Comparison of ENCODE assay signal across 35 cellular contexts in genomic region chr12:97048421-97049035, GRCh38.
DNase-seq lines count a peak whose midpoint lies in the region; ATAC-seq, FAIRE-seq and TF ChIP-seq lines count a peak whose summit lies in the region.
"Had no signal": no experiment of that assay in that cellular context is flagged by ENCODE, and none has a peak within 500 bp of the region (broad histone marks: within the 10 kb centered on the region; RNA-seq: fewer than 3 reads in every experiment).

No MANE protein-coding gene starts in this region.

- FAIRE-seq in K562 (lab: Jason Lieb, UNC): no peak
- FAIRE-seq: bronchial epithelial cell, kidney had no signal

- H2BK120ac ChIP-seq in neuronal stem cell (ENCODE audit: low read depth, low read length): no peak overlapping the region

- ATAC-seq in GM18868 (IDR thresholded peaks at IDR 0.05; ENCODE audit: unreplicated experiment) (peak; percentile 66), K562 (no peak), HG03439 (IDR thresholded peaks at IDR 0.05; ENCODE audit: unreplicated experiment) (no peak), HG02970 (IDR thresholded peaks at IDR 0.05; ENCODE audit: low FRiP score, unreplicated experiment) (no peak)
- ATAC-seq: activated T-cell treated with anti-CD3 and anti-CD28 coated beads, Interleukin-2, amount 50 U/mL, for 72 hours; esophagus mucosa; lower lobe of right lung; mucosa of descending colon; natural killer cell treated with Interleukin-12 subunit alpha and Interleukin-12 subunit beta and Interleukin-15 and Interleukin-18, amount 100 ng/mL, for 72 hours; Right ventricle myocardium inferior; sciatic nerve; stimulated activated effector memory CD8-positive, alpha-beta T cell treated with anti-CD3 and anti-CD28 coated beads, Interleukin-12 subunit alpha, Interleukin-12 subunit beta, amount 100 ng/mL, for 72 hours; upper lobe of right lung had no signal

- intact Hi-C loops in K562 (cut with micrococcal nuclease): no loop called here

- H3K4me3 ChIP-seq in MM.1S (ENCODE audit: low read length): no peak overlapping the region
- H3K4me3 ChIP-seq in K562: no peak overlapping the region
- no peak overlapping the region for H3K4me3 ChIP-seq in neuronal stem cell (ENCODE audit: low read length in 2 of 2)
- H3K4me3 ChIP-seq: lower lobe of right lung, mucosa of descending colon, upper lobe of right lung had no signal

- H2BK12ac ChIP-seq in neuronal stem cell (ENCODE audit: low read length): no peak overlapping the region

- no peaks in the 10 kb centered on the region for H3K9me2 ChIP-seq in MM.1S (replicated peaks; ENCODE audit: insufficient read depth, low read length)

- no peak overlapping the region for H4K8ac ChIP-seq in neuronal stem cell (ENCODE audit: low read depth, low read length)

- CTCF ChIA-PET in K562 (lab: Yijun Ruan, JAX; ENCODE audit: low intra/inter-chr PET ratio): interaction anchor here (0.6 kb wide), 1 partner anchor 16 kb away, joined by 3 read pairs; no protein-coding TSS in a partner anchor

- H3K4ac ChIP-seq in neuronal stem cell (ENCODE audit: low read length): no peak overlapping the region

- H2AK5ac ChIP-seq in neuronal stem cell (ENCODE audit: low read depth, low read length): no peak overlapping the region

- no peak overlapping the region for H4K91ac ChIP-seq in neuronal stem cell (ENCODE audit: low read depth, low read length, poor library complexity)

- H3K79me2 ChIP-seq in MM.1S (ENCODE audit: low read length) (no peaks in the 10 kb centered on the region), K562 (ENCODE audit: control insufficient read depth, insufficient read depth, low read length) (no peaks in the 10 kb centered on the region)

- no peak for TF ChIP-seq EP300 in K562 (IDR thresholded peaks at IDR 0.05; ENCODE audit: low read length)

- no peaks in the 10 kb centered on the region for H3K9me1 ChIP-seq in K562 (ENCODE audit: control insufficient read depth, insufficient read depth, low read length)

- TF ChIP-seq CTCF in MM.1S (IDR thresholded peaks at IDR 0.05; ENCODE audit: low read length) (no peak), K562 (IDR thresholded peaks at IDR 0.05 in 2 of 3, conservative IDR thresholded peaks at IDR 0.05 in 1 of 3; ENCODE audit: insufficient read depth in 2 of 3, low read depth in 1 of 3, low read length in 3 of 3) (no peak)

- peak; percentile 41 for DNase-seq in MM.1S
- DNase-seq in K562 (ENCODE audit: extremely low read depth in 1 of 4, low spot score in 3 of 4): no peak
- no peak for DNase-seq in neuronal stem cell (ENCODE audit: low spot score)
- DNase-seq in NCI-H524 (lab: John Stamatoyannopoulos, UW): no peak
- DNase-seq in AG20443 (ENCODE audit: low spot score): no peak
- DNase-seq: activated B cell treated with CpG ODN at 0.5 μM for 24 hours; activated naive CD4-positive, alpha-beta T cell treated with anti-CD3 and anti-CD28 coated beads for 36 hours; activated T-cell treated with anti-CD3 and anti-CD28 coated beads, Interleukin-2, amount 50 U/mL, for 72 hours; cortex of kidney; DMS79; foreskin fibroblast; GF-D8; H7; head of caudate nucleus; Karpas-422; kidney; lower lobe of right lung; mucosa of descending colon; NCI-H1436; NCI-H2107; NCI-H446 treated with DMSO at 0.1 percent for 48 hours; OCI-M1; stimulated activated CD4-positive, alpha-beta T cell treated with anti-CD3 and anti-CD28 coated beads, Interleukin-4, amount 100 ng/mL, for 24 hours; substantia nigra; T-helper 2 cell; upper lobe of right lung had no signal

- H3K23ac ChIP-seq in neuronal stem cell (ENCODE audit: low read depth, low read length, poor library complexity): no peak overlapping the region

- H3K27me3 ChIP-seq in MM.1S (replicated peaks; ENCODE audit: insufficient read depth, low read length) (no peaks in the 10 kb centered on the region), K562 (ENCODE audit: control insufficient read depth in 2 of 2, insufficient read depth in 2 of 2, low read length in 2 of 2) (no peaks in the 10 kb centered on the region), neuronal stem cell (ENCODE audit: control insufficient read depth in 3 of 3, insufficient read depth in 3 of 3, low read depth in 1 of 3, low read length in 3 of 3) (no peaks in the 10 kb centered on the region)
- H3K27me3 ChIP-seq: upper lobe of right lung had no signal

- TF ChIP-seq RAD21 in K562 (CRISPR knock-in tag; conservative IDR thresholded peaks at IDR 0.05 in 1 of 2, IDR thresholded peaks at IDR 0.05 in 1 of 2): no peak

- H2BK15ac ChIP-seq in neuronal stem cell (ENCODE audit: low read length): no peak overlapping the region

- no peak overlapping the region for H2BK5ac ChIP-seq in neuronal stem cell (ENCODE audit: low read length)

- in situ Hi-C loops in K562 (cut with MboI): no loop called here

- 0% methylated on average over 4 of the region's 4 CpGs for WGBS in K562 (ENCODE audit: insufficient coverage, low coverage, missing lambda C conversion rate)
- no CpG with 5 or more reads among the region's 4 CpGs for WGBS in neuronal stem cell (ENCODE audit: extremely low coverage in 2 of 2, insufficient read length in 2 of 2, insufficient replicate concordance in 1 of 2), 2 donors

- H3K9me3 ChIP-seq in MM.1S (replicated peaks; ENCODE audit: insufficient read depth, low read length): no peaks in the 10 kb centered on the region; the same call in 1 of the 2 replicates
- H3K9me3 ChIP-seq in K562 (replicated peaks; ENCODE audit: control insufficient read depth, insufficient read depth, low read depth, low read length): no peaks in the 10 kb centered on the region
- peaks cover 0 to 5% of the 10 kb centered on the region in 2 donors for H3K9me3 ChIP-seq in neuronal stem cell (replicated peaks in 1 of 2; ENCODE audit: control insufficient read depth in 2 of 2, insufficient read depth in 1 of 2, low read depth in 1 of 2, low read length in 2 of 2)
- H3K9me3 ChIP-seq: lower lobe of right lung, mucosa of descending colon, upper lobe of right lung had no signal

- H3K36me3 ChIP-seq in MM.1S (replicated peaks; ENCODE audit: insufficient read depth, low read length) (no peaks in the 10 kb centered on the region), K562 (ENCODE audit: control insufficient read depth, insufficient read depth, low read length) (no peaks in the 10 kb centered on the region), neuronal stem cell (replicated peaks in 1 of 2; ENCODE audit: control insufficient read depth in 2 of 2, insufficient read depth in 2 of 2, low read length in 2 of 2) (no peaks in the 10 kb centered on the region)
- H3K36me3 ChIP-seq: lower lobe of right lung, upper lobe of right lung had no signal

- H3K4me1 ChIP-seq in MM.1S (ENCODE audit: low read length) (0 out of 2 replicates have a peak, but pooled peaks cover 3% of the 10 kb centered on the region), K562 (replicated peaks in 1 of 2; ENCODE audit: control insufficient read depth in 2 of 2, insufficient read depth in 2 of 2, low read length in 2 of 2) (no peaks in the 10 kb centered on the region), neuronal stem cell (ENCODE audit: control insufficient read depth in 2 of 2, insufficient read depth in 1 of 2, low read depth in 1 of 2, low read length in 2 of 2) (peaks cover 8 to 13% of the 10 kb centered on the region in 2 donors)
- H3K4me1 ChIP-seq: lower lobe of right lung, upper lobe of right lung had no signal

- H3F3A ChIP-seq in MM.1S (ENCODE audit: insufficient read depth, low read length): no peaks in the 10 kb centered on the region

- POLR2A ChIA-PET in K562 (lab: Yijun Ruan, JAX): interaction anchor here (0.8 kb wide), 1 partner anchor 189 kb away, joined by 3 read pairs; no protein-coding TSS in a partner anchor

- BruUV-seq in K562 (replicated peaks; lab: Mats Ljungman, UMichigan): no TSS peak

- H2AFZ ChIP-seq in MM.1S (ENCODE audit: low read length) (peak overlapping the region; percentile 25), K562 (ENCODE audit: low read depth, low read length) (no peak overlapping the region), neuronal stem cell (ENCODE audit: low read length) (peak overlapping the region; percentile 78)

- no peaks in the 10 kb centered on the region for H3K79me1 ChIP-seq in neuronal stem cell (ENCODE audit: low read depth, low read length)

- H3K14ac ChIP-seq in neuronal stem cell (ENCODE audit: low read length): no peak overlapping the region

- H3K9ac ChIP-seq in MM.1S (ENCODE audit: low read length) (no peak overlapping the region), K562 (ENCODE audit: insufficient read depth in 1 of 2, low read depth in 2 of 2, low read length in 2 of 2) (no peak overlapping the region), neuronal stem cell (ENCODE audit: low read depth, low read length, poor library complexity) (no peak overlapping the region)

- no peaks in the 10 kb centered on the region for H4K20me1 ChIP-seq in MM.1S (ENCODE audit: insufficient read depth, low read length)
- no peaks in the 10 kb centered on the region for H4K20me1 ChIP-seq in K562 (replicated peaks; ENCODE audit: control insufficient read depth, insufficient read depth, low read length)

- no peak for TF ChIP-seq POLR2A in K562 (conservative IDR thresholded peaks at IDR 0.05)

- H3K4me2 ChIP-seq in MM.1S (ENCODE audit: low read depth, low read length) (no peak overlapping the region), K562 (ENCODE audit: insufficient read depth, low read length) (no peak overlapping the region), neuronal stem cell (ENCODE audit: insufficient read depth, low read length, poor library complexity, severe bottlenecking) (no peak overlapping the region)

- no peak overlapping the region for H3K18ac ChIP-seq in neuronal stem cell (ENCODE audit: low read length)

- H3K27ac ChIP-seq in MM.1S (ENCODE audit: low read length): no peak overlapping the region
- no peak overlapping the region for H3K27ac ChIP-seq in K562 (ENCODE audit: extremely low read depth, low read depth, low read length)
- no peak overlapping the region for H3K27ac ChIP-seq in neuronal stem cell (replicated peaks; ENCODE audit: low read length)
- H3K27ac ChIP-seq: lower lobe of right lung, upper lobe of right lung had no signal

TF ChIP-seq in K562, 482 proteins besides CTCF, POLR2A, EP300 and RAD21:
- TF ChIP-seq JUND (IDR thresholded peaks at IDR 0.05; ENCODE audit: borderline replicate concordance, low read depth, low read length) (no peak), JUND (tag; IDR thresholded peaks at IDR 0.05; ENCODE audit: borderline replicate concordance, low read depth, low read length) (no peak), ZBTB17 (CRISPR knock-in tag; IDR thresholded peaks at IDR 0.05) (peak; percentile 93)
